In the genomic region with DNA sequence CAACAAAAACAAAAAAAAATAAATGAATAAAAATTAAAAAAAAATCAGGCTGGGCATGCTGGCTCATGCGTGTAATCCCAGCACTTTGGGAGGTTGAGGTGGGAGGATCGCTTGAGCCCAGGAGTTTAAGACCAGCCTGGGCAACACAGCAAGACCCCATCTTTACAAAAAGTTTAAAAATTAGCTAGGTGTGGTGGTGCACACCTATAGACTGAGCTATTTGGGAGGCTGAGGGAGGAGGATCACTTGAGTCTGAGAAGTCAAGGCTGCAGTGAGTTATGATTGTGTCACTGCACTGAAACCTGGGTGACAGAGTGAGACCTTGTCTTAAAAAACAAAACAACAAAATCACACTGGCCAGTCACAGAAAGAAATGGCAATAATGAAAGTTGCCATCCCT, we compare ENCODE assay signal across 9 cellular contexts. TPM values are rescaled to one million over a fixed set of nuclear protein-coding genes. Genes with fewer than 3 reads are reported as not detected.
DNase-seq lines count a peak whose midpoint lies in the region; ATAC-seq and TF ChIP-seq lines count a peak whose summit lies in the region.
"Had no signal": no experiment of that assay in that cellular context is flagged by ENCODE, and none has a peak within 500 bp of the region (broad histone marks: within the 10 kb centered on the region; RNA-seq: fewer than 3 reads in every experiment).

No MANE protein-coding gene starts in this region.

- no peak overlapping the region for H3K4me3 Mint-ChIP-seq in endodermal cell

- in situ Hi-C loops in astrocyte of the spinal cord (cut with HindIII; ENCODE audit: low sequenced_read_pairs), result no loop called here

- peak; percentile 5 for ATAC-seq in HG03565 (IDR thresholded peaks at IDR 0.05; ENCODE audit: unreplicated experiment)
- no peak for ATAC-seq in GM18505 (IDR thresholded peaks at IDR 0.05; ENCODE audit: unreplicated experiment)
- no peak for ATAC-seq in GM19467 (IDR thresholded peaks at IDR 0.05; ENCODE audit: unreplicated experiment)

- H3K9me3 ChIP-seq in prostate gland (no peaks in the 10 kb centered on the region), endodermal cell (ENCODE audit: control insufficient read depth, low read length) (peaks cover 17% of the 10 kb centered on the region)

- peaks cover 2% of the 10 kb centered on the region for H3K36me3 Mint-ChIP-seq in endodermal cell (ENCODE audit: low read depth)

- 88% methylated on average over 2 of the region's 2 CpGs for WGBS in prostate gland
- 73 to 81% methylated on average over 2 of the region's 2 CpGs for WGBS in endodermal cell (ENCODE audit: insufficient coverage in 1 of 2, insufficient read length in 1 of 2), 2 experiments

- H3K4me1 Mint-ChIP-seq in endodermal cell, result peaks cover 11% of the 10 kb centered on the region

- H3K9ac ChIP-seq in endodermal cell (ENCODE audit: extremely low read depth, low read length, poor library complexity, severe bottlenecking), result no peak overlapping the region

- H3K36me3 ChIP-seq in prostate gland (no peaks in the 10 kb centered on the region), endodermal cell (ENCODE audit: control insufficient read depth, insufficient read depth, low read length) (no peaks in the 10 kb centered on the region)

- TF ChIP-seq CTCF in GM12865 (IDR thresholded peaks at IDR 0.05; ENCODE audit: insufficient read depth, low read depth, low read length, missing control alignments) (no peak), astrocyte of the spinal cord (IDR thresholded peaks at IDR 0.05; ENCODE audit: low read depth, low read length) (no peak), prostate gland (IDR thresholded peaks at IDR 0.05) (no peak), endodermal cell (conservative IDR thresholded peaks at IDR 0.05) (no peak)

- peaks cover 19% of the 10 kb centered on the region for H3K9me3 Mint-ChIP-seq in endodermal cell

- H3K27ac ChIP-seq in prostate gland (no peak overlapping the region), endodermal cell (ENCODE audit: low read depth, low read length) (no peak overlapping the region)

- intact Hi-C loops in prostate gland (cut with DNase I), result loop anchor here (5.0 to 10.0 kb wide), 2 partner anchors 137 to 194 kb away; a partner anchor contains a TSS

- peak; percentile 68 for DNase-seq in GM12865 (ENCODE audit: low read depth)
- no peak for DNase-seq in astrocyte of the spinal cord (ENCODE audit: low read depth, low spot score)
- no peak for DNase-seq in prostate gland (ENCODE audit: low spot score)
- DNase-seq in endodermal cell, result no peak
- no peak for DNase-seq in medulla oblongata (ENCODE audit: extremely low spot score)
- DNase-seq: NCI-H187 treated with DMSO at 0.1 percent for 48 hours had no signal

- H3K27me3 Mint-ChIP-seq in endodermal cell (ENCODE audit: insufficient read depth), result peaks cover 91% of the 10 kb centered on the region

- no peak for TF ChIP-seq POLR2A in prostate gland (IDR thresholded peaks at IDR 0.05)
- TF ChIP-seq POLR2A in GM18505 (IDR thresholded peaks at IDR 0.05; ENCODE audit: borderline replicate concordance, extremely low read depth, insufficient read depth, insufficient read length), result no peak

- no peak overlapping the region for H3K27ac Mint-ChIP-seq in endodermal cell

- H3K27me3 ChIP-seq in prostate gland (replicated peaks; ENCODE audit: insufficient read depth) (no peaks in the 10 kb centered on the region), endodermal cell (ENCODE audit: control insufficient read depth, insufficient read depth, low read length, poor library complexity, severe bottlenecking) (peaks cover 14% of the 10 kb centered on the region)

- H3K4me3 ChIP-seq in GM12865 (ENCODE audit: low read depth, low read length) (peak overlapping the region; percentile 44), astrocyte of the spinal cord (ENCODE audit: low read depth, low read length) (peak overlapping the region; percentile 34), prostate gland (peak overlapping the region; percentile 8 to 10), endodermal cell (ENCODE audit: low read length) (no peak overlapping the region)

- H3K4me1 ChIP-seq in prostate gland (replicated peaks) (peaks cover 5% of the 10 kb centered on the region), endodermal cell (ENCODE audit: control insufficient read depth, insufficient read depth, low read length) (no peaks in the 10 kb centered on the region)

RNA-seq across cellular contexts. Expression of a gene that starts 3.4 kb away (rescaled TPM):
- 10 to 100 TPM; 10.3 to 21.9 TPM for total RNA-seq in prostate gland
- total RNA-seq in endodermal cell, result 10 to 100 TPM; 18.0 to 21.0 TPM
- 23.7 TPM for polyA plus RNA-seq in endodermal cell (2013, experiment 1 of 2)
- polyA plus RNA-seq in endodermal cell (2013, experiment 2 of 2), result 25.5 TPM

RNA-seq across cellular contexts. Expression of a gene that starts 21.3 kb away (rescaled TPM):
- total RNA-seq in prostate gland (10 to 100 TPM in 1 of 2 donors, 1 to 10 TPM in 1; 3.5 to 11.1 TPM), endodermal cell (10 to 100 TPM; 59.5 to 96.6 TPM)
- polyA plus RNA-seq in endodermal cell (2013, experiment 1 of 2), result 9.7 TPM
- 10.1 TPM for polyA plus RNA-seq in endodermal cell (2013, experiment 2 of 2)

Comparison
In these comparisons a context has a peak if more than half of its experiments do, and no peak if none do; other contexts are left out.
1. RNA of a gene that starts 21.3 kb away (total RNA-seq): 59.5 to 96.6 TPM in endodermal cell; 3.5 to 11.1 TPM in prostate gland; every median in the first group is over 4 times any median in the second.